ENCODE assay signal across 8 cellular contexts in the genomic region with DNA sequence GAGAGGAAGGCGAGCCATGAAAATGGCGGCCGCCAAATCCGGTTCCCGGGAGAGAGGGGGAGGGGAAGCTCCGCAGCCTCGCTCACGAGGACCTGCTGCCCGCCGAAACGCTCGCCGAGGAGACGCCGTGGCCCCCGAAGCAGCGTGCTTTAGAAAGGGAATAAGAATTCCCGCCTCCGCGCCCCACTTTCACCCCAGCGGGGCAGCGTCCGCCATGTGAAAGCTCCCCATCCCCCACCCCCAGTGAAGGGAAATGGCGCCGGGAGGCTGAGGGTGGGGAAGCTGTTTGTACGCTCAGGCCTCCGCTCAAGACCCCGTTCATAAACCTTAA. TPM values are rescaled to one million over a fixed set of nuclear protein-coding genes. Genes with fewer than 3 reads are reported as not detected.
A peak's percentile ranks its signal among the peaks of the same experiment; 100 is the strongest.
DNase-seq lines count a peak whose midpoint lies in the region; ATAC-seq and TF ChIP-seq lines count a peak whose summit lies in the region.

No MANE protein-coding gene starts in this region.

- H3K4me3 ChIP-seq in sigmoid colon: peak overlapping the region; percentile 83 to 98 (median 94)

- no peak for TF ChIP-seq CTCF in sigmoid colon (IDR thresholded peaks at IDR 0.05)

- no peaks in the 10 kb centered on the region for H3K27me3 ChIP-seq in sigmoid colon

- intact Hi-C loops in sigmoid colon (cut with DNase I): loop anchor here (2.0 to 10.0 kb wide), 6 partner anchors 177 to 1465 kb away; a partner anchor contains a TSS

- no peaks in the 10 kb centered on the region for H3K9me3 ChIP-seq in sigmoid colon

- 0 to 1% methylated on average over 28 of the region's 28 CpGs for WGBS in sigmoid colon, 2 donors

- DNase-seq in NCI-H2081 (lab: John Stamatoyannopoulos, UW): peak; percentile 74 to 76
- DNase-seq in NCI-H2081 treated with DMSO at 0.1 percent for 48 hours (lab: John Stamatoyannopoulos, UW): no peak
- DNase-seq in Kasumi-1 (lab: John Stamatoyannopoulos, UW): peak; percentile 80 to 81
- peak; percentile 62 to 81 (median 70) for DNase-seq in T-helper 1 cell
- peak in 47 of 56 donors; percentile 12 to 89 (median 68) for DNase-seq in amygdala (lab: John Stamatoyannopoulos, UW)
- DNase-seq in hepatic stellate cell (ENCODE audit: low spot score): peak; percentile 48
- DNase-seq in sigmoid colon: peak; percentile 84

- TF ChIP-seq POLR2A in sigmoid colon (IDR thresholded peaks at IDR 0.05): no peak

- peak overlapping the region; percentile 97 to 99 (median 98) for H3K27ac ChIP-seq in sigmoid colon

- no peak for TF ChIP-seq EP300 in sigmoid colon (IDR thresholded peaks at IDR 0.05)

- ATAC-seq in GM21360 (IDR thresholded peaks at IDR 0.05; ENCODE audit: unreplicated experiment): no peak

- peaks cover 0 to 55% (median 51%) of the 10 kb centered on the region in 4 donors for H3K4me1 ChIP-seq in sigmoid colon

- peaks cover 18 to 27% (median 20%) of the 10 kb centered on the region in 4 donors for H3K36me3 ChIP-seq in sigmoid colon

RNA-seq across cellular contexts. Expression of a gene that starts 0.5 kb away (rescaled TPM):
- total RNA-seq in sigmoid colon: 100 to 1,000 TPM; 141 to 208 (median 181) TPM
- 100 to 1,000 TPM; 437 to 885 (median 514) TPM for polyA plus RNA-seq in sigmoid colon

RNA-seq across cellular contexts. Expression of a gene that starts 1.5 kb away (rescaled TPM):
- 10 to 100 TPM; 58.1 to 97.1 (median 88.3) TPM for total RNA-seq in sigmoid colon
- polyA plus RNA-seq in sigmoid colon: 100 to 1,000 TPM in 1 of 3 donors, 10 to 100 TPM in 2; 93.6 to 101 (median 94.9) TPM

RNA-seq across cellular contexts. Expression of a gene that starts 48.1 kb away (rescaled TPM):
- 1 to 10 TPM in 3 of 4 donors, under 1 TPM in 1; 0.55 to 2.1 (median 1.7) TPM for total RNA-seq in sigmoid colon
- polyA plus RNA-seq in sigmoid colon: 10 to 100 TPM in 1 of 3 donors, 1 to 10 TPM in 1, under 1 TPM in 1; 0.60 to 15.0 (median 2.3) TPM
